2 cellular contexts compared by ENCODE assay signal in genomic region chr2:237758165-237758564, GRCh38.
TF ChIP-seq lines count a peak whose summit lies in the region.

No MANE protein-coding gene starts in this region.

TF ChIP-seq in IMR-90, 13 proteins besides CTCF, POLR2A, EP300 and RAD21:
- TF ChIP-seq USF2 (IDR thresholded peaks at IDR 0.05; ENCODE audit: low read depth, low read length) (no peak), FOS (IDR thresholded peaks at IDR 0.05; ENCODE audit: low read depth, low read length) (no peak), MAFK (IDR thresholded peaks at IDR 0.05; ENCODE audit: low read depth, low read length) (no peak), CEBPB (IDR thresholded peaks at IDR 0.05; ENCODE audit: low read depth, low read length) (no peak), RFX5 (IDR thresholded peaks at IDR 0.05; ENCODE audit: low read depth, low read length) (no peak), RCOR1 (IDR thresholded peaks at IDR 0.05; ENCODE audit: insufficient replicate concordance, low read length) (no peak), NFE2L2 (IDR thresholded peaks at IDR 0.05; ENCODE audit: low read depth, low read length) (no peak)
TF ChIP-seq in IMR-90: peak in this region for 0.

TF ChIP-seq in WTC11, 78 proteins besides CTCF, POLR2A, EP300 and RAD21 (continued from another document):
- TF ChIP-seq PREB (CRISPR knock-in tag; IDR thresholded peaks at IDR 0.05; ENCODE audit: borderline replicate concordance) = no peak
- no peak for TF ChIP-seq ZNF425 (CRISPR knock-in tag; conservative IDR thresholded peaks at IDR 0.05)
- no peak for TF ChIP-seq ZNF232 (CRISPR knock-in tag; IDR thresholded peaks at IDR 0.05)
- no peak for TF ChIP-seq AFF4 (CRISPR knock-in tag; IDR thresholded peaks at IDR 0.05; ENCODE audit: borderline replicate concordance)
- no peak for TF ChIP-seq TEAD4 (CRISPR knock-in tag; IDR thresholded peaks at IDR 0.05)
- TF ChIP-seq NR1H2 (CRISPR knock-in tag; IDR thresholded peaks at IDR 0.05) = no peak
- TF ChIP-seq GRHL2 (CRISPR knock-in tag; IDR thresholded peaks at IDR 0.05; ENCODE audit: insufficient replicate concordance, severe bottlenecking) = no peak
- TF ChIP-seq GABPB1 (CRISPR knock-in tag; IDR thresholded peaks at IDR 0.05) = no peak
- TF ChIP-seq NFATC4 (CRISPR knock-in tag; IDR thresholded peaks at IDR 0.05) = no peak
- no peak for TF ChIP-seq E2F1 (CRISPR knock-in tag; IDR thresholded peaks at IDR 0.05)
- TF ChIP-seq IRF2 (CRISPR knock-in tag; IDR thresholded peaks at IDR 0.05; ENCODE audit: borderline replicate concordance, low read depth) = no peak
